ENCODE assay signal across 19 cellular contexts in the genomic region with DNA sequence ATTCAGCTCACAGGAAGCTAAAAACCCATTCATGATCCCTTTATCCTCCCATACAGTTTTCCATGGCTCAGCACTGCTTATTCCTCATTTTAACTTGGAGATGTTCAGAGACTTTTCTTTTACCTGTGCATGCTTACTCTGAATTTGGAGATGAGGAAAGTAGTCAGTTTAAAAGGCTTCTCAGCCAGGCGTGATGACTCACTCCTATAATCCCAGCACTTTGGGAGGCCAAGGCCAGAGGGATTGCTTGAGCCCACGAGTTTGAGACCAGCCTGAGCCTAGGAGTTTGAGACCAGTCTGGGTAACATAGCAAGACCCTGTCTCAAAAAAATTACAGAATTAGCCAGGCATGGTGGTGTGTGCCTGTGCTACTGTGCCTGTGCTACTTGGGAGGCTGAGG.
"Had no signal": no experiment of that assay in that cellular context is flagged by ENCODE, and none has a peak within 500 bp of the region (broad histone marks: within the 10 kb centered on the region; RNA-seq: fewer than 3 reads in every experiment).

No MANE protein-coding gene starts in this region.

- H3K27me3 ChIP-seq: brain microvascular endothelial cell, esophagus muscularis mucosa, left lung, neutrophil, tibial artery, uterus had no signal

- H3K27ac ChIP-seq: brain microvascular endothelial cell, coronary artery, esophagus muscularis mucosa, left lung, neutrophil, tibial artery, uterus had no signal

- H3K9me3 Mint-ChIP-seq: central memory CD8-positive, alpha-beta T cell; naive thymus-derived CD4-positive, alpha-beta T cell; stimulated activated naive B cell treated with anti-CD40 and anti-IgM and Interleukin-4, amounts not matched to agents 10 μg/mL and 1 μg/mL and 100 μg/mL, for 72 hours; T-helper 2 cell treated with Interferon-gamma antibody and Interleukin-4, amounts not matched to agents 5 μg/mL and 100 μg/mL, for 36 hours had no signal

- H3K4me1 ChIP-seq: left lung, uterus had no signal

- H3K27me3 Mint-ChIP-seq: activated naive CD8-positive, alpha-beta T cell; central memory CD8-positive, alpha-beta T cell; naive thymus-derived CD4-positive, alpha-beta T cell; stimulated activated naive B cell treated with anti-CD40 and anti-IgM and Interleukin-4, amounts not matched to agents 10 μg/mL and 1 μg/mL and 100 μg/mL, for 72 hours had no signal

- H3K9me3 ChIP-seq: esophagus muscularis mucosa, left lung, mucosa of descending colon, neutrophil, tibial artery, uterus had no signal

- H3K27ac Mint-ChIP-seq: activated naive CD8-positive, alpha-beta T cell had no signal

- DNase-seq: activated T-cell treated with anti-CD3 and anti-CD28 coated beads, Interleukin-2, amount 50 U/mL, for 1 hour; anterior cingulate cortex; brain microvascular endothelial cell; effector CD4-positive, alpha-beta T cell; hippocampal formation; kidney; left lung; mucosa of descending colon; naive thymus-derived CD4-positive, alpha-beta T cell; stimulated activated CD4-positive, alpha-beta T cell treated with anti-CD3 and anti-CD28 coated beads, Interleukin-4, amount 100 ng/mL, for 1 hour; stimulated activated naive B cell treated with anti-CD40 and anti-IgM and Interleukin-4, amounts not matched to agents 10 μg/mL and 1 μg/mL and 100 μg/mL, for 72 hours; tibial artery; uterus had no signal

- H3K4me3 Mint-ChIP-seq: central memory CD8-positive, alpha-beta T cell had no signal

- H3K4me3 ChIP-seq: coronary artery, esophagus muscularis mucosa, left lung, mucosa of descending colon, tibial artery, uterus had no signal

- H3K36me3 ChIP-seq: uterus had no signal
